Comparison of ENCODE assay signal across 20 cellular contexts in genomic region chr4:112823631-112824030, GRCh38.
A peak's percentile ranks its signal among the peaks of the same experiment; 100 is the strongest.
DNase-seq lines count a peak whose midpoint lies in the region; ATAC-seq and TF ChIP-seq lines count a peak whose summit lies in the region.
"Had no signal": no experiment of that assay in that cellular context is flagged by ENCODE, and none has a peak within 500 bp of the region (broad histone marks: within the 10 kb centered on the region; RNA-seq: fewer than 3 reads in every experiment).

No MANE protein-coding gene starts in this region.

- H3K9me3 ChIP-seq in mesodermal cell (ENCODE audit: control insufficient read depth, low read length) (no peaks in the 10 kb centered on the region), body of pancreas (no peaks in the 10 kb centered on the region)

- ATAC-seq in GM21825 (IDR thresholded peaks at IDR 0.05; ENCODE audit: unreplicated experiment), result no peak
- no peak for ATAC-seq in left colon
- ATAC-seq in body of pancreas, result no peak
- ATAC-seq: GM12878, HCT116, PC-3, T-cell had no signal

- no peaks in the 10 kb centered on the region for H3K27me3 ChIP-seq in body of pancreas
- H3K27me3 ChIP-seq: BLaER1 treated with 17β-estradiol and CSF1 and Interleukin-3, amounts not matched to agents 10 nM and 100 nM had no signal

- intact Hi-C loops in left colon (cut with DNase I, micrococcal nuclease) (no loop called here), body of pancreas (cut with DNase I) (no loop called here)

- peaks cover 9% of the 10 kb centered on the region for H3K4me1 ChIP-seq in mesodermal cell (ENCODE audit: control insufficient read depth, insufficient read depth, low read length, poor library complexity, severe bottlenecking)
- no peaks in the 10 kb centered on the region for H3K4me1 ChIP-seq in body of pancreas

- H3K4me3 ChIP-seq in HFF-Myc (replicated peaks; ENCODE audit: low read depth, low read length) (no peak overlapping the region), mesodermal cell (ENCODE audit: extremely low read depth, insufficient read depth, low read length, poor library complexity, severe bottlenecking) (no peak overlapping the region), body of pancreas (no peak overlapping the region)
- H3K4me3 ChIP-seq: BLaER1 treated with 17β-estradiol and CSF1 and Interleukin-3, amounts not matched to agents 10 nM and 100 nM; GM12878 had no signal

- peak overlapping the region; percentile 33 for H3K27ac ChIP-seq in mesodermal cell (ENCODE audit: low read depth, low read length, severe bottlenecking)
- H3K27ac ChIP-seq in body of pancreas, result no peak overlapping the region
- H3K27ac ChIP-seq: BLaER1 treated with 17β-estradiol and CSF1 and Interleukin-3, amounts not matched to agents 10 nM and 100 nM had no signal

- H3K36me3 ChIP-seq in mesodermal cell (ENCODE audit: control insufficient read depth, insufficient read depth, low read length) (peaks cover 8% of the 10 kb centered on the region), body of pancreas (replicated peaks in 1 of 2; ENCODE audit: insufficient read depth in 1 of 2, low read depth in 2 of 2) (no peaks in the 10 kb centered on the region)
- H3K36me3 ChIP-seq: BLaER1 treated with 17β-estradiol and CSF1 and Interleukin-3, amounts not matched to agents 10 nM and 100 nM had no signal

- peak; percentile 29 for DNase-seq in NCI-H82 (lab: John Stamatoyannopoulos, UW)
- no peak for DNase-seq in NCI-H82 treated with DMSO at 0.1 percent for 48 hours (lab: John Stamatoyannopoulos, UW; ENCODE audit: unreplicated experiment)
- DNase-seq in HFF-Myc (ENCODE audit: extremely low read depth, low read depth), result peak; percentile 69
- DNase-seq in NCI-H69 (lab: John Stamatoyannopoulos, UW), result peak; percentile 73
- no peak for DNase-seq in left colon
- DNase-seq in body of pancreas, result no peak
- DNase-seq: CD4-positive, alpha-beta T cell; NCI-H1048; NCI-H1436 treated with DMSO at 0.1 percent for 48 hours; NCI-H2029; NCI-H226; NCI-H526 treated with DMSO at 0.1 percent for 48 hours; NK-92 treated with Interleukin-12 subunit alpha and Interleukin-12 subunit beta, amount 100 ng/mL, for 24 hours; PC-3; T-cell had no signal

- TF ChIP-seq CTCF in HFF-Myc (IDR thresholded peaks at IDR 0.05; ENCODE audit: low read depth, low read length, missing control alignments) (no peak), body of pancreas (IDR thresholded peaks at IDR 0.05) (no peak)

- TF ChIP-seq POLR2A in body of pancreas (IDR thresholded peaks at IDR 0.05), result no peak

- no CpG with 5 or more reads among the region's 3 CpGs for WGBS in mesodermal cell (ENCODE audit: insufficient coverage in 2 of 2), 2 experiments
- 77 to 78% methylated on average over 3 of the region's 3 CpGs for WGBS in body of pancreas, 2 donors

Comparison
In these comparisons a context has a peak if more than half of its experiments do, and no peak if none do; other contexts are left out.
1. DNase-seq: peak in NCI-H82 (single experiment), HFF-Myc (single experiment) and NCI-H69 (single experiment); none in NCI-H82 treated with DMSO at 0.1 percent for 48 hours (single experiment), left colon (0 of 2) and body of pancreas (0 of 4).